ENCODE assay signal across 30 cellular contexts in the genomic region with DNA sequence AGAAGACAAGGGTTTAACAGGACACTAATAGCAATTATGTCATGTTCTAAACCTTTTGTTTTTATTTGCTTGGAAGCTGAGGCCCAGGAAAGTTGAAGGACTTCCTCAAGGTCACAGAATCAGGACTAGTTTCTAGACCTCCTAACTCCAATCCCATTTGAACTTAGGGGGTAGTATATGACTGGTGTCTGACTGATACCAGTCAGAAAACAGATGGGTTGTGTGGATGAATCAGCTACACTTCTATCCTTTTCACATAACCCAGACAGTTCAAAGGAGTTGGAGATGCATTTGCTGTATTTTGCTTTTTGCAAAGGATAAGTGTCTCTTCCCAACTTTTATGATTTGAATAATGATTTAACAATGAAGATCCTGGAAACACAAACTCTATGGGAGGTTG.
"Had no signal": no experiment of that assay in that cellular context is flagged by ENCODE, and none has a peak within 500 bp of the region (broad histone marks: within the 10 kb centered on the region; RNA-seq: fewer than 3 reads in every experiment).

No MANE protein-coding gene starts in this region.

- H3K9me3 ChIP-seq: body of pancreas, breast epithelium had no signal

- H3K36me3 ChIP-seq: brain microvascular endothelial cell, breast epithelium, WERI-Rb-1 had no signal

- DNase-seq: activated CD4-positive, alpha-beta memory T cell treated with anti-CD3 and anti-CD28 coated beads, Interleukin-2, amount 10 ng/mL, durations not matched to agents 7 days and 5 days; activated CD4-positive, alpha-beta T cell treated with anti-CD3 and anti-CD28 coated beads for 1 hour; activated CD4-positive, alpha-beta T cell treated with anti-CD3 and anti-CD28 coated beads for 36 hours; activated CD4-positive, alpha-beta T cell treated with anti-CD3 and anti-CD28 coated beads for 48 hours; activated CD4-positive, alpha-beta T cell treated with anti-CD3 and anti-CD28 coated beads, Interleukin-2, amount 10 ng/mL, durations not matched to agents 7 days and 5 days; activated CD4-positive, alpha-beta T cell treated with anti-CD3 and anti-CD28 coated beads, Interleukin-2, amount 50 U/mL, for 48 hours; activated CD4-positive, CD25-positive, alpha-beta regulatory T cell; activated CD8-positive, alpha-beta memory T cell treated with anti-CD3 and anti-CD28 coated beads for 24 hours; activated CD8-positive, alpha-beta memory T cell treated with anti-CD3 and anti-CD28 coated beads, Interleukin-2, amount 10 ng/mL, durations not matched to agents 7 days and 5 days; activated CD8-positive, alpha-beta memory T cell treated with anti-CD3 and anti-CD28 coated beads, Interleukin-2, amount 50 U/mL, for 48 hours; activated CD8-positive, alpha-beta T cell treated with anti-CD3 and anti-CD28 coated beads, Interleukin-2, amount 10 ng/mL, durations not matched to agents 7 days and 5 days; activated effector memory CD4-positive, alpha-beta T cell treated with Interleukin-2 at 50 U/mL for 16 hours; activated gamma-delta T cell; activated naive CD4-positive, alpha-beta T cell treated with anti-CD3 and anti-CD28 coated beads, Interleukin-2, amount 10 ng/mL, durations not matched to agents 7 days and 5 days; activated naive CD4-positive, alpha-beta T cell treated with Interleukin-2 at 50 U/mL for 16 hours; activated naive CD8-positive, alpha-beta T cell treated with anti-CD3 and anti-CD28 coated beads, Interleukin-2, amount 10 ng/mL, durations not matched to agents 7 days and 5 days; activated naive CD8-positive, alpha-beta T cell treated with anti-CD3 and anti-CD28 coated beads, Interleukin-2, amount 50 U/mL, for 24 hours; activated T-cell treated with anti-CD3 and anti-CD28 coated beads, Interleukin-2, amount 50 U/mL, for 4 hours; amniotic stem cell; aorta; body of pancreas; brain microvascular endothelial cell; central memory CD4-positive, alpha-beta T cell; T-helper 1 cell; T-helper 2 cell; T-helper 9 cell; WERI-Rb-1 had no signal

- H3K4me3 ChIP-seq: body of pancreas, breast epithelium had no signal

- ATAC-seq: activated CD4-positive, alpha-beta T cell treated with anti-CD3 and anti-CD28 coated beads for 36 hours; activated CD4-positive, CD25-positive, alpha-beta regulatory T cell treated with anti-CD3 and anti-CD28 coated beads, Interleukin-2, amount 50 U/mL, for 24 hours; activated CD8-positive, alpha-beta memory T cell treated with anti-CD3 and anti-CD28 coated beads, Interleukin-2, amount 10 ng/mL, durations not matched to agents 7 days and 5 days; activated CD8-positive, alpha-beta T cell treated with anti-CD3 and anti-CD28 coated beads, Interleukin-2, amount 10 ng/mL, durations not matched to agents 7 days and 5 days; activated naive CD8-positive, alpha-beta T cell treated with anti-CD3 and anti-CD28 coated beads, Interleukin-2, amount 50 U/mL, for 24 hours; activated T-cell treated with anti-CD3 and anti-CD28 coated beads, Interleukin-2, amount 50 U/mL, for 4 hours; body of pancreas; WTC11 had no signal

- H3K27ac ChIP-seq: body of pancreas, brain microvascular endothelial cell, breast epithelium, WERI-Rb-1 had no signal

- H3K27me3 ChIP-seq: body of pancreas, brain microvascular endothelial cell, breast epithelium had no signal

- H3K4me1 ChIP-seq: breast epithelium had no signal
